10 cellular contexts compared by ENCODE assay signal in genomic region chr15:88627463-88627862, GRCh38. TPM values are rescaled to one million over a fixed set of nuclear protein-coding genes. Genes with fewer than 3 reads are reported as not detected.
DNase-seq lines count a peak whose midpoint lies in the region; ATAC-seq, FAIRE-seq and TF ChIP-seq lines count a peak whose summit lies in the region.
"Had no signal": no experiment of that assay in that cellular context is flagged by ENCODE, and none has a peak within 500 bp of the region (broad histone marks: within the 10 kb centered on the region; RNA-seq: fewer than 3 reads in every experiment).

No MANE protein-coding gene starts in this region.

- H3K36me3 ChIP-seq in GM12878 (ENCODE audit: control insufficient read depth in 2 of 2, insufficient read depth in 2 of 2, low read length in 1 of 2) (peaks cover 35 to 38% of the 10 kb centered on the region in 2 experiments), GM23248 (ENCODE audit: low read depth) (peaks cover 41% of the 10 kb centered on the region)

- H3K9me3 Mint-ChIP-seq in stimulated activated naive B cell treated with anti-CD40 and anti-IgM and Interleukin-4, amounts not matched to agents 10 μg/mL and 1 μg/mL and 100 μg/mL, for 72 hours, result no peaks in the 10 kb centered on the region

- H3K36me3 Mint-ChIP-seq in stimulated activated naive B cell treated with anti-CD40 and anti-IgM and Interleukin-4, amounts not matched to agents 10 μg/mL and 1 μg/mL and 100 μg/mL, for 72 hours, result peaks cover 60 to 64% of the 10 kb centered on the region in 2 donors

- TSS peak; percentile 9 for BruUV-seq in GM12878 (replicated peaks; lab: Mats Ljungman, UMichigan)

- no peak overlapping the region for H3K4me3 ChIP-seq in GM12878
- no peak overlapping the region for H3K4me3 ChIP-seq in GM23248
- H3K4me3 ChIP-seq: coronary artery had no signal

- no peak for TF ChIP-seq POLR2A in GM12878 (IDR thresholded peaks at IDR 0.05; ENCODE audit: low read depth, low read length)

- H3K4me2 ChIP-seq in GM12878 (ENCODE audit: control insufficient read depth, insufficient read depth) (peak overlapping the region; percentile 26; the same call in 1 of the 2 replicates), GM23248 (ENCODE audit: unreplicated experiment) (no peak overlapping the region)

- TF ChIP-seq CTCF in GM12878 (IDR thresholded peaks at IDR 0.05 in 2 of 3, conservative IDR thresholded peaks at IDR 0.05 in 1 of 3; ENCODE audit: control insufficient read depth in 2 of 3, extremely low read depth in 1 of 3, insufficient read depth in 1 of 3, low read depth in 3 of 3, low read length in 3 of 3), result no peak

- RAD21 ChIA-PET in GM12878 (lab: Charles Lee; ENCODE audit: unreplicated experiment), result no interaction called here

- H3K27me3 ChIP-seq in GM12878 (replicated peaks in 1 of 2; ENCODE audit: control insufficient read depth in 2 of 2, insufficient read depth in 2 of 2, low read length in 1 of 2) (no peaks in the 10 kb centered on the region), GM23248 (replicated peaks; ENCODE audit: insufficient read depth) (no peaks in the 10 kb centered on the region)

- peaks cover 51 to 87% of the 10 kb centered on the region in 2 donors for H3K4me1 Mint-ChIP-seq in stimulated activated naive B cell treated with anti-CD40 and anti-IgM and Interleukin-4, amounts not matched to agents 10 μg/mL and 1 μg/mL and 100 μg/mL, for 72 hours

- no peak for FAIRE-seq in GM12878 (lab: Jason Lieb, UNC)

- DNase-seq in NCI-H510A treated with DMSO at 0.1 percent for 48 hours (lab: John Stamatoyannopoulos, UW), result peak; percentile 20
- no peak for DNase-seq in NCI-H510A (lab: John Stamatoyannopoulos, UW)
- peak; percentile 57 for DNase-seq in T-helper 9 cell
- DNase-seq in GM12878 (ENCODE audit: low read depth, low spot score), result no peak
- DNase-seq in stimulated activated naive B cell treated with anti-CD40 and anti-IgM and Interleukin-4, amounts not matched to agents 10 μg/mL and 1 μg/mL and 100 μg/mL, for 72 hours, result no peak
- DNase-seq in GM23248, result no peak
- no peak for DNase-seq in Ammon's horn (ENCODE audit: low spot score)
- DNase-seq: Right ventricle myocardium superior had no signal

- ATAC-seq in GM12878, result peak; percentile 14; the same call in 2 of the 3 replicates
- ATAC-seq in stimulated activated naive B cell treated with anti-CD40 and anti-IgM and Interleukin-4, amounts not matched to agents 10 μg/mL and 1 μg/mL and 100 μg/mL, for 72 hours (replicated peaks), result peak; percentile 20 to 40
- no peak for ATAC-seq in GM19035 (IDR thresholded peaks at IDR 0.05; ENCODE audit: unreplicated experiment)

- peak overlapping the region; percentile 3 to 58 for H3K4me3 Mint-ChIP-seq in stimulated activated naive B cell treated with anti-CD40 and anti-IgM and Interleukin-4, amounts not matched to agents 10 μg/mL and 1 μg/mL and 100 μg/mL, for 72 hours

- H3K79me2 ChIP-seq in GM12878 (ENCODE audit: control insufficient read depth, insufficient read depth, low read length), result peaks cover 83% of the 10 kb centered on the region
- peaks cover 99% of the 10 kb centered on the region for H3K79me2 ChIP-seq in GM23248 (ENCODE audit: insufficient read depth)

- no peaks in the 10 kb centered on the region for H3K27me3 Mint-ChIP-seq in stimulated activated naive B cell treated with anti-CD40 and anti-IgM and Interleukin-4, amounts not matched to agents 10 μg/mL and 1 μg/mL and 100 μg/mL, for 72 hours

- no peak overlapping the region for H2AFZ ChIP-seq in GM12878 (ENCODE audit: control insufficient read depth, low read depth, low read length)
- no peak overlapping the region for H2AFZ ChIP-seq in GM23248

- peaks cover 59% of the 10 kb centered on the region for H3K4me1 ChIP-seq in GM12878 (ENCODE audit: control insufficient read depth, insufficient read depth, low read length)
- H3K4me1 ChIP-seq in GM23248 (ENCODE audit: insufficient read depth), result peaks cover 27% of the 10 kb centered on the region

- 0% methylated on average over 1 of the region's 1 CpG for WGBS in GM12878 (ENCODE audit: insufficient coverage, insufficient replicate concordance, low lambda C conversion rate, missing lambda C conversion rate)
- WGBS in GM23248 (ENCODE audit: low coverage in 1 of 2, low lambda C conversion rate in 2 of 2, missing lambda C conversion rate in 2 of 2), 2 experiments, result 96 to 100% methylated on average over 1 of the region's 1 CpG

- CTCF ChIA-PET in GM12878 (lab: Yijun Ruan, JAX), result interaction anchor here (1.3 to 5.4 kb wide), 3 partner anchors 11 to 37 kb away, joined by 4 to 79 read pairs (median 6); no protein-coding TSS in a partner anchor

- intact Hi-C loops in GM12878 (cut with micrococcal nuclease; ENCODE audit: unreplicated experiment), result no loop called here

- H3K9ac ChIP-seq in GM12878 (ENCODE audit: control insufficient read depth, insufficient read depth, low read length), result no peak overlapping the region
- H3K9ac ChIP-seq in GM23248, result no peak overlapping the region

- peaks cover 25% of the 10 kb centered on the region for H3F3A ChIP-seq in GM23248 (ENCODE audit: insufficient read depth)

- SMC1A ChIA-PET in GM12878 (lab: Charles Lee; ENCODE audit: uncharacterized antibody, unreplicated experiment), result interaction anchor here (0.6 to 3.3 kb wide), 4 partner anchors 8 to 119 kb away, joined by 3 to 15 read pairs (median 3); partner anchors contain the start of gene ISG20

- H4K20me1 ChIP-seq in GM12878 (ENCODE audit: control insufficient read depth, insufficient read depth) (peaks cover 24% of the 10 kb centered on the region), GM23248 (ENCODE audit: insufficient read depth) (peaks cover 13% of the 10 kb centered on the region; the same call in 1 of the 2 replicates)

- no peak for TF ChIP-seq EP300 in GM12878 (IDR thresholded peaks at IDR 0.05; ENCODE audit: borderline replicate concordance in 1 of 2, control insufficient read depth in 1 of 2, low read depth in 2 of 2, low read length in 2 of 2)

- H3K9me2 ChIP-seq in GM23248 (ENCODE audit: insufficient read depth), result no peaks in the 10 kb centered on the region

- H3K9me3 ChIP-seq in GM12878 (replicated peaks; ENCODE audit: control insufficient read depth, insufficient read depth, low read length) (no peaks in the 10 kb centered on the region), GM23248 (ENCODE audit: low read depth) (no peaks in the 10 kb centered on the region)

- in situ Hi-C loops in GM12878 (cut with MboI), result loop anchor here (5.0 kb wide), 1 partner anchor 75 kb away; no protein-coding TSS in a partner anchor
- in situ Hi-C loops in GM23248 (cut with MboI), result no loop called here

- peak overlapping the region; percentile 89 for H3K27ac Mint-ChIP-seq in stimulated activated naive B cell treated with anti-CD40 and anti-IgM and Interleukin-4, amounts not matched to agents 10 μg/mL and 1 μg/mL and 100 μg/mL, for 72 hours

- H3K27ac ChIP-seq in GM12878 (ENCODE audit: control insufficient read depth, insufficient read depth) (no peak overlapping the region; the same call in 1 of the 2 replicates), GM23248 (no peak overlapping the region)
- H3K27ac ChIP-seq: coronary artery had no signal

- TF ChIP-seq RAD21 in GM12878 (IDR thresholded peaks at IDR 0.05; ENCODE audit: insufficient read depth, low read depth, low read length), result no peak

- POLR2A ChIA-PET in GM12878 (lab: Charles Lee), result no interaction called here

TF ChIP-seq in GM12878, 131 proteins besides CTCF, POLR2A, EP300 and RAD21 (continues in another document):
- TF ChIP-seq POLR2AphosphoS5 (IDR thresholded peaks at IDR 0.05; ENCODE audit: low read length), result peak; percentile 46; the same call in 1 of the 2 replicates
- TF ChIP-seq SPI1 (IDR thresholded peaks at IDR 0.05; ENCODE audit: borderline replicate concordance, insufficient read depth, low read depth, low read length), result 0 out of 2 replicates have a peak, but pooled peaks have one; percentile 40
- no peak for TF ChIP-seq STAT1 (conservative IDR thresholded peaks at IDR 0.05)

RNA-seq across cellular contexts. Expression of gene AEN, which starts 6.3 kb away (rescaled TPM):
- total RNA-seq in GM12878 (2013; cell fraction: nucleolus; rRNA removed), result 74.1 and 86.4 TPM in 2 replicates
- 76.0 and 81.2 TPM in 2 replicates for total RNA-seq in GM12878 (2014; rRNA removed)
- 39.9 and 44.5 TPM in 2 replicates for total RNA-seq in GM12878 (2014; rRNA removed; fragmentation: Illumina TruSeq; extraction: Trizol)
- total RNA-seq in GM12878 (2021), result 67.2 and 74.4 TPM in 2 replicates
- polyA plus RNA-seq in GM12878 (2011; ENCODE audit: low read depth), result 14.7 TPM
- 32.5 and 44.7 TPM in 2 replicates for polyA plus RNA-seq in GM12878 (2011; rRNA removed)
- polyA plus RNA-seq in GM12878 (2011; cell fraction: cytosol; rRNA removed), result 46.2 and 62.0 TPM in 2 replicates
- 106 and 115 TPM in 2 replicates for polyA plus RNA-seq in GM12878 (2011; cell fraction: nucleus; rRNA removed)
- 23.8 and 31.0 TPM in 2 replicates for polyA plus RNA-seq in GM12878 (2012)
- 25.8 and 33.5 TPM in 2 replicates for polyA plus RNA-seq in GM12878 (2014; fragmentation: Illumina TruSeq; extraction: Trizol)
- 10 to 100 TPM; 11.7 to 12.0 TPM for polyA plus RNA-seq in GM12878 (2014; fragmentation: Nextera tagmentation; extraction: Ambion mirVana)
- polyA plus RNA-seq in GM12878 (2014; rRNA removed), result 62.8 and 66.1 TPM in 2 replicates
- 10 to 100 TPM; 78.0 to 78.8 TPM for polyA plus RNA-seq in GM12878 (2016; fragmentation: Nextera tagmentation; extraction: Ambion mirVana)
- 57.4 and 84.3 TPM in 2 replicates for polyA minus RNA-seq in GM12878 (2011; rRNA and poly(A)+ RNA removed)
- 23.4 and 24.8 TPM in 2 replicates for polyA minus RNA-seq in GM12878 (2011; cell fraction: cytosol; rRNA and poly(A)+ RNA removed)
- 70.1 and 137 TPM in 2 replicates for polyA minus RNA-seq in GM12878 (2011; cell fraction: nucleus; rRNA and poly(A)+ RNA removed)
- total RNA-seq in GM23248 (2014; rRNA removed; shearing (Covaris generic)), result 35.9 and 49.1 TPM in 2 replicates
- 22.3 and 23.9 TPM in 2 replicates for polyA plus RNA-seq in GM23248 (2016; fragmentation: Nextera tagmentation; extraction: Ambion mirVana)

RNA-seq across cellular contexts. Expression of gene ISG20, which starts 11.4 kb away (rescaled TPM):
- total RNA-seq in GM12878 (2013; cell fraction: nucleolus; rRNA removed), result 14.5 and 16.0 TPM in 2 replicates
- total RNA-seq in GM12878 (2014; rRNA removed) (210 and 228 TPM in 2 replicates), GM12878 (2014; rRNA removed; fragmentation: Illumina TruSeq; extraction: Trizol) (48.5 and 53.8 TPM in 2 replicates), GM12878 (2021) (76.5 and 90.2 TPM in 2 replicates)
- 45.4 TPM for polyA plus RNA-seq in GM12878 (2011; ENCODE audit: low read depth)
- polyA plus RNA-seq in GM12878 (2011; rRNA removed) (46.6 and 182 TPM in 2 replicates), GM12878 (2014; fragmentation: Illumina TruSeq; extraction: Trizol) (3.5 and 23.4 TPM in 2 replicates), GM12878 (2014; fragmentation: Nextera tagmentation; extraction: Ambion mirVana) (10 to 100 TPM; 49.6 to 92.9 TPM), GM12878 (2014; rRNA removed) (177 and 251 TPM in 2 replicates), GM12878 (2016; fragmentation: Nextera tagmentation; extraction: Ambion mirVana) (10 to 100 TPM; 80.7 to 91.1 TPM), GM23248 (2016; fragmentation: Nextera tagmentation; extraction: Ambion mirVana) (0.93 and 1.4 TPM in 2 replicates)
- polyA plus RNA-seq in GM12878 (2011; cell fraction: cytosol; rRNA removed), result 210 and 386 TPM in 2 replicates
- 219 and 271 TPM in 2 replicates for polyA plus RNA-seq in GM12878 (2011; cell fraction: nucleus; rRNA removed)
- polyA plus RNA-seq in GM12878 (2012), result 145 and 222 TPM in 2 replicates
- 49.6 and 80.3 TPM in 2 replicates for polyA minus RNA-seq in GM12878 (2011; rRNA and poly(A)+ RNA removed)
- polyA minus RNA-seq in GM12878 (2011; cell fraction: cytosol; rRNA and poly(A)+ RNA removed), result 44.1 and 44.6 TPM in 2 replicates
- polyA minus RNA-seq in GM12878 (2011; cell fraction: nucleus; rRNA and poly(A)+ RNA removed), result 38.3 and 60.6 TPM in 2 replicates
- total RNA-seq in GM23248 (2014; rRNA removed; shearing (Covaris generic)), result not detected in 2 replicates

Comparison
In these comparisons a context has a peak if more than half of its experiments do, and no peak if none do; other contexts are left out.
1. DNase-seq: peak in NCI-H510A treated with DMSO at 0.1 percent for 48 hours (single experiment) and T-helper 9 cell (single experiment); none in NCI-H510A (single experiment), GM12878 (single experiment), stimulated activated naive B cell treated with anti-CD40 and anti-IgM and Interleukin-4, amounts not matched to agents 10 μg/mL and 1 μg/mL and 100 μg/mL, for 72 hours (single experiment), GM23248 (single experiment) and Ammon's horn (single experiment).
2. RNA of gene ISG20, which starts 11.4 kb away (total RNA-seq): 14.5 to 228 TPM in GM12878; not detected in GM23248; every median in the first group is over 10 times any median in the second.